4 cellular contexts compared by ENCODE assay signal in the genomic region with DNA sequence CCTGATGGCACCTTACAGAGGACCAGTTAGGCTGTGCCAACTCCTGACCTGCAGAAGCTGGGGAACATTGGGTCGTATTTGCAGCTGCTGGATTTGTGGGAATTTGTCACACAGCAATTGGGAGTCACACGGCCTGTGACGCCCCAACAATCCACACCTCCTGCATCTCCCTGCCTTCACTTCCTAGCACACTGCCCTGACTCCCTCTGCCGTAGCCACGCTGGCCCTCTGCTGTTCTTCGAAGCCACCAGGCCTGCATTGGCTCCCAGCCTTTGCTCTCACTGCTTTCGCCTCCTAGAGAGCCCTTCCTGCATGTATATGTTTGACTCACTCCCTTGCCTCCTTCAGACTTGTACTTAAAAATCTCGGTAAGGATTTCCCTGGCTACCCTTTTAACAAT. TPM values are rescaled to one million over a fixed set of nuclear protein-coding genes. Genes with fewer than 3 reads are reported as not detected.
"Had no signal": no experiment of that assay in that cellular context is flagged by ENCODE, and none has a peak within 500 bp of the region (broad histone marks: within the 10 kb centered on the region; RNA-seq: fewer than 3 reads in every experiment).

No MANE protein-coding gene starts in this region.

RNA-seq across cellular contexts. Expression of a gene that starts 22.2 kb away (rescaled TPM):
- total RNA-seq: GM23248, H4, HT-29, IMR-90 had no signal
